ENCODE assay signal across 28 cellular contexts in the genomic region with DNA sequence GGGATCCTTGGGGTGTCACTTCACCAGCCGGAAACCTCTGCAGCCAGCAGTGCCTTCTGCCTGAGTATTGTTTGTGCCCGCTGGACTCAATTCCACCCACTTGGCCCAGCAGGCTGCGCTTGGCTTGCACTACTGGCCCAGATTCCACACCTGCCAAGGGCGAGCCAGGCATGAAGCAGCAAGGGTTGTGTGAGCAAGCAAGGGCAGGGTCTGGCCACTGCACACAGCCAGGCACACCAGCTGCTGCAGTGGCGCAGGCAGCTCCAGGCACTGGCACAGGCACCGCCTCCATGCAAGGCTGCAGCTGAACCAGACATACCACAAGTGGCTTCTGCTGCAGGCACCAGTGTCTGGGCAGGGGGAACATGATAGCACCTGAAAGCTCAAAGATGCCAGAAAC.
"Had no signal": no experiment of that assay in that cellular context is flagged by ENCODE, and none has a peak within 500 bp of the region (broad histone marks: within the 10 kb centered on the region; RNA-seq: fewer than 3 reads in every experiment).

No MANE protein-coding gene starts in this region.

- H3K4me1 ChIP-seq: breast epithelium had no signal

- H3K27ac Mint-ChIP-seq: activated CD4-positive, alpha-beta T cell treated with anti-CD3 and anti-CD28 coated beads, Interleukin-2, amount 10 ng/mL, durations not matched to agents 24 days and 14 days; activated CD8-positive, alpha-beta memory T cell treated with anti-CD3 and anti-CD28 coated beads, Interleukin-2, amount 10 ng/mL, durations not matched to agents 7 days and 5 days; activated naive CD4-positive, alpha-beta T cell treated with anti-CD3 and anti-CD28 coated beads, Interleukin-2, amount 50 U/mL, for 24 hours; activated T-cell treated with anti-CD3 and anti-CD28 coated beads, Interleukin-2, amount 50 U/mL, for 24 hours; activated T-helper 1 cell treated with anti-CD3 and anti-CD28 coated beads, Interleukin-12 subunit alpha, Interleukin-12 subunit beta, Interleukin-2, Interleukin-4 antibody, amounts not matched to agents 30 ng/mL and 10 ng/mL and 1 ng/mL, durations not matched to agents 14 hours and 24 hours and 36 hours; WTC11 had no signal

- DNase-seq: activated CD4-positive, alpha-beta T cell treated with anti-CD3 and anti-CD28 coated beads for 1 hour; activated CD4-positive, alpha-beta T cell treated with anti-CD3 and anti-CD28 coated beads, Interleukin-2, amount 10 ng/mL, durations not matched to agents 24 days and 14 days; activated CD4-positive, alpha-beta T cell treated with anti-CD3 and anti-CD28 coated beads, Interleukin-2, amount 50 U/mL, for 48 hours; activated CD8-positive, alpha-beta memory T cell treated with anti-CD3 and anti-CD28 coated beads, Interleukin-2, amount 10 ng/mL, durations not matched to agents 7 days and 5 days; activated effector memory CD4-positive, alpha-beta T cell treated with Interleukin-2 at 50 U/mL for 16 hours; activated naive CD4-positive, alpha-beta T cell; activated T-cell treated with anti-CD3 and anti-CD28 coated beads, Interleukin-2, amount 50 U/mL, for 24 hours; aorta; NCI-H1092; NCI-H1417; NCI-H1930; NCI-H2171; NCI-H226; NCI-H510A treated with DMSO at 0.1 percent for 48 hours; NCI-H69; NK-92 treated with Interleukin-12 subunit alpha and Interleukin-12 subunit beta, amount 100 ng/mL, for 24 hours; OCI-M1; RPMI8226; SHP77; SW 1271 had no signal

- H3K27ac ChIP-seq: breast epithelium, KMS-11, SJSA1 had no signal

- H3K27me3 ChIP-seq: breast epithelium, SJSA1 had no signal

- H3K4me2 ChIP-seq: KMS-11 had no signal

- H3K27me3 Mint-ChIP-seq: activated CD4-positive, alpha-beta T cell treated with anti-CD3 and anti-CD28 coated beads, Interleukin-2, amount 10 ng/mL, durations not matched to agents 24 days and 14 days; activated CD8-positive, alpha-beta memory T cell treated with anti-CD3 and anti-CD28 coated beads, Interleukin-2, amount 10 ng/mL, durations not matched to agents 7 days and 5 days had no signal

- H3K9ac ChIP-seq: KMS-11 had no signal

- H3K4me3 ChIP-seq: breast epithelium, SJSA1 had no signal

- H3K9me3 ChIP-seq: breast epithelium, SJSA1 had no signal

- H3K4me3 Mint-ChIP-seq: activated CD4-positive, alpha-beta T cell treated with anti-CD3 and anti-CD28 coated beads, Interleukin-2, amount 10 ng/mL, durations not matched to agents 24 days and 14 days; activated CD8-positive, alpha-beta memory T cell treated with anti-CD3 and anti-CD28 coated beads, Interleukin-2, amount 10 ng/mL, durations not matched to agents 7 days and 5 days; activated naive CD4-positive, alpha-beta T cell treated with anti-CD3 and anti-CD28 coated beads, Interleukin-2, amount 50 U/mL, for 24 hours; activated T-cell treated with anti-CD3 and anti-CD28 coated beads, Interleukin-2, amount 50 U/mL, for 24 hours; activated T-helper 1 cell treated with anti-CD3 and anti-CD28 coated beads, Interleukin-12 subunit alpha, Interleukin-12 subunit beta, Interleukin-2, Interleukin-4 antibody, amounts not matched to agents 30 ng/mL and 10 ng/mL and 1 ng/mL, durations not matched to agents 14 hours and 24 hours and 36 hours; WTC11 had no signal

- H3K4me1 Mint-ChIP-seq: activated CD4-positive, alpha-beta T cell treated with anti-CD3 and anti-CD28 coated beads, Interleukin-2, amount 10 ng/mL, durations not matched to agents 24 days and 14 days; activated CD8-positive, alpha-beta memory T cell treated with anti-CD3 and anti-CD28 coated beads, Interleukin-2, amount 10 ng/mL, durations not matched to agents 7 days and 5 days; activated naive CD4-positive, alpha-beta T cell treated with anti-CD3 and anti-CD28 coated beads, Interleukin-2, amount 50 U/mL, for 24 hours had no signal

- ATAC-seq: activated CD8-positive, alpha-beta memory T cell treated with anti-CD3 and anti-CD28 coated beads, Interleukin-2, amount 10 ng/mL, durations not matched to agents 7 days and 5 days; Panc1; SK-N-SH treated with all-trans-retinoic acid at 6 μM for 48 hours had no signal

- H3K36me3 Mint-ChIP-seq: activated CD8-positive, alpha-beta memory T cell treated with anti-CD3 and anti-CD28 coated beads, Interleukin-2, amount 10 ng/mL, durations not matched to agents 7 days and 5 days; activated naive CD4-positive, alpha-beta T cell treated with anti-CD3 and anti-CD28 coated beads, Interleukin-2, amount 50 U/mL, for 24 hours; WTC11 had no signal

- H3K36me3 ChIP-seq: breast epithelium, SJSA1 had no signal
